Comparison of ENCODE assay signal across 1 cellular context in the genomic region with DNA sequence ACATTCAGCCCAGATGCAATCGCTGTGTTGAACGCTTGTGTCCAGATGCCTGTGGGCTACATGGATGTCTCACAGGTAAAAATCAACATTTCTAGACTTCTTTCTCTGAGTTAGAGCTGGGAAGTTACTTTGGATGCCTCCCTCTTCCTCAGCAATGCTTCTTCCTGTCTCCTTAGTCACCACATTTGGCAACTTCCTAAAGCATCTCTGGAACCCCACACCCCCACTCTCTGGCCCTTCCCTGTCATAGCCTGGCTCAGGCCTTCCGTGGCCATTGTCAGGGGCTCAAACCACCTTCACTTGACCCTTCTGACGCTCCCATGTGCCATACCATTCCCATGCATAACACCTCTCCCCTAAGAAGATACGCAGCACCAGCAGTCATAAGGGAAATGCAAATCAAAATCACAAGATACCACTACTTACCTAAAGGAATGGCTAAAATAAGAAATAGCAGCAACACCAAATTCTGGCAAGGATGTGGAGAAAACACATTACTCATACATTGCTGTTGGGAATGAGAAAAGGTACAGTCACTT.
TF ChIP-seq lines count a peak whose summit lies in the region.

No MANE protein-coding gene starts in this region.

TF ChIP-seq in K562, 482 proteins besides CTCF, POLR2A, EP300 and RAD21:
- peak; percentile 10 for TF ChIP-seq RBM25 (IDR thresholded peaks at IDR 0.05; ENCODE audit: low read depth, low read length, severe bottlenecking)
- no peak for TF ChIP-seq BRD9 (IDR thresholded peaks at IDR 0.05; ENCODE audit: low read depth, partially characterized antibody)
